12 cellular contexts compared by ENCODE assay signal in the genomic region with DNA sequence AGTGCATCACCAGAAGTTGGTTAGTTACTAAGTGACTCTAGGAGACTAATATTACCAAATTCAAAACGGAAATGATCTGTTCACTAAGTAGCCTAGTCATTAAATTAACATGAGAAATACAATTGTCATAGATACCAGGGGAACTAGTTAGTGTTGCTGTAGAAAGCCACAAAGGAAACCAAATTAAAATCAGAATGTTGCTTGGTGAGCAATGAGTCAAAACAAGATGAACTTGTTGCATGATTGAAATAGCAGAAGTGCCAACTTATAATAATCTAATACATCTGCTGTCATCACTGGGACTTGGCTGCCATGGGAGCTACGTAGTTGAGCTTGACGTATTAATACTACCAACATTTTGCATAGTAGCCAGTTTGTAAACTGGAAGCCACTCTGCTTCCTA.
A peak's percentile ranks its signal among the peaks of the same experiment; 100 is the strongest.
DNase-seq lines count a peak whose midpoint lies in the region; ATAC-seq and TF ChIP-seq lines count a peak whose summit lies in the region.
"Had no signal": no experiment of that assay in that cellular context is flagged by ENCODE, and none has a peak within 500 bp of the region (broad histone marks: within the 10 kb centered on the region; RNA-seq: fewer than 3 reads in every experiment).

No MANE protein-coding gene starts in this region.

- no peaks in the 10 kb centered on the region for H3K36me3 ChIP-seq in left lung
- no peaks in the 10 kb centered on the region for H3K36me3 ChIP-seq in transverse colon

- TF ChIP-seq EP300 in transverse colon (IDR thresholded peaks at IDR 0.05; ENCODE audit: low read depth), result no peak

- ATAC-seq in GM18867 (IDR thresholded peaks at IDR 0.05; ENCODE audit: unreplicated experiment) (peak; percentile 83), GM21737 (IDR thresholded peaks at IDR 0.05; ENCODE audit: unreplicated experiment) (peak; percentile 77), HG03280 (IDR thresholded peaks at IDR 0.05; ENCODE audit: unreplicated experiment) (peak; percentile 77), foreskin keratinocyte (peak; percentile 75), left lung (no peak)
- ATAC-seq: activated CD8-positive, alpha-beta memory T cell treated with anti-CD3 and anti-CD28 coated beads, Interleukin-2, amount 10 ng/mL, durations not matched to agents 7 days and 5 days had no signal

- H3K27ac ChIP-seq in foreskin keratinocyte, result no peak overlapping the region
- H3K27ac ChIP-seq in left lung, result no peak overlapping the region
- H3K27ac ChIP-seq in transverse colon, result no peak overlapping the region

- H3K4me1 ChIP-seq in foreskin keratinocyte (peaks cover 6% of the 10 kb centered on the region), left lung (no peaks in the 10 kb centered on the region), transverse colon (no peaks in the 10 kb centered on the region)

- no peak overlapping the region for H3K4me3 ChIP-seq in left lung
- H3K4me3 ChIP-seq in transverse colon, result no peak overlapping the region

- DNase-seq in foreskin keratinocyte (peak; percentile 18 to 65), left lung (no peak), transverse colon (no peak), T-helper 9 cell (no peak), NCI-H69 (lab: John Stamatoyannopoulos, UW) (no peak)
- DNase-seq: activated CD8-positive, alpha-beta memory T cell treated with anti-CD3 and anti-CD28 coated beads, Interleukin-2, amount 10 ng/mL, durations not matched to agents 7 days and 5 days; DMS 273 treated with DMSO at 0.1 percent for 48 hours; HFFc6; NCI-H2107 had no signal

- TF ChIP-seq CTCF in foreskin keratinocyte (conservative IDR thresholded peaks at IDR 0.05) (no peak), left lung (IDR thresholded peaks at IDR 0.05) (no peak), transverse colon (IDR thresholded peaks at IDR 0.05) (no peak)

- 29 to 58% methylated on average over 1 to 3 of the region's 3 CpGs for WGBS in transverse colon (ENCODE audit: low coverage in 1 of 2), 2 donors

- in situ Hi-C loops in transverse colon (cut with MboI; ENCODE audit: low pct_ligation_motif_present in 1 of 4, low pct_unique_long_range_greater_than_20kb in 1 of 4, low sequenced_read_pairs in 3 of 4), result no loop called here

- intact Hi-C loops in left lung (cut with DNase I), result no loop called here
- intact Hi-C loops in transverse colon (cut with DNase I; ENCODE audit: low total_unique reads), result no loop called here

- TF ChIP-seq POLR2A in transverse colon (IDR thresholded peaks at IDR 0.05), result no peak

- H3K27me3 ChIP-seq in foreskin keratinocyte (no peaks in the 10 kb centered on the region), left lung (no peaks in the 10 kb centered on the region), transverse colon (no peaks in the 10 kb centered on the region)

- H3K9me3 ChIP-seq in left lung (no peaks in the 10 kb centered on the region), transverse colon (no peaks in the 10 kb centered on the region)

Comparison
In these comparisons a context has a peak if more than half of its experiments do, and no peak if none do; other contexts are left out.
1. DNase-seq: peak in foreskin keratinocyte (2 of 2); none in left lung (0 of 2), transverse colon (single experiment), T-helper 9 cell (single experiment) and NCI-H69 (single experiment).